29 cellular contexts compared by ENCODE assay signal in the genomic region with DNA sequence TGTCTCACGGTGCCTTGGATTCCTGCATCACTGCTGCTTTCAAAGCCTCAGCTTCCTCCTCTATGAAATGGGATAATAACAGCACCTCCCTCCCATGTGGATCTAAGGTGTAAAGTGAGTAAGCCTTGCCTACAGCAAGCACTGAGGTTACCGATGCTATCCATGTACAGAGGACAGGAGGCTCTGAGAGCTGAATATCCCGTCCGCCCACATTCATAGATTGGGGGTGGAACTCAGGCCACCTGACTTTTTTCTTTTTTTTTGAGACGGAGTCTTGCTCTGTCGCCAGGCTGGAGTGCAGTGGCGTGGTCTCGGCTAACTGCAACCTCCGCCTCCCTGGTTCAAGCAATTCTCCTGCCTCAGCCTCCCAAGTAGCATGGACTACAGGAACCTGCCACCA. TPM values are rescaled to one million over a fixed set of nuclear protein-coding genes. Genes with fewer than 3 reads are reported as not detected.
"Had no signal": no experiment of that assay in that cellular context is flagged by ENCODE, and none has a peak within 500 bp of the region (broad histone marks: within the 10 kb centered on the region; RNA-seq: fewer than 3 reads in every experiment).

No MANE protein-coding gene starts in this region.

- ATAC-seq: activated CD8-positive, alpha-beta memory T cell treated with anti-CD3 and anti-CD28 coated beads, Interleukin-2, amount 10 ng/mL, durations not matched to agents 7 days and 5 days; Panc1 had no signal

- H3K27ac ChIP-seq: WERI-Rb-1 had no signal

- FAIRE-seq: bronchial epithelial cell had no signal

- H3K36me3 ChIP-seq: WERI-Rb-1 had no signal

- DNase-seq: activated CD4-positive, alpha-beta memory T cell treated with anti-CD3 and anti-CD28 coated beads, Interleukin-2, amount 10 ng/mL, durations not matched to agents 7 days and 5 days; activated CD4-positive, alpha-beta T cell treated with anti-CD3 and anti-CD28 coated beads for 1 hour; activated CD4-positive, alpha-beta T cell treated with anti-CD3 and anti-CD28 coated beads for 48 hours; activated CD4-positive, CD25-positive, alpha-beta regulatory T cell; activated CD8-positive, alpha-beta memory T cell treated with anti-CD3 and anti-CD28 coated beads for 24 hours; activated CD8-positive, alpha-beta memory T cell treated with anti-CD3 and anti-CD28 coated beads, Interleukin-2, amount 10 ng/mL, durations not matched to agents 7 days and 5 days; activated CD8-positive, alpha-beta memory T cell treated with anti-CD3 and anti-CD28 coated beads, Interleukin-2, amount 50 U/mL, for 48 hours; activated effector memory CD4-positive, alpha-beta T cell treated with Interleukin-2 at 50 U/mL for 16 hours; activated naive CD4-positive, alpha-beta T cell treated with anti-CD3 and anti-CD28 coated beads, Interleukin-2, amount 10 ng/mL, durations not matched to agents 7 days and 5 days; activated naive CD8-positive, alpha-beta T cell treated with anti-CD3 and anti-CD28 coated beads, Interleukin-2, amount 50 U/mL, for 24 hours; activated T-cell treated with anti-CD3 and anti-CD28 coated beads, Interleukin-2, amount 50 U/mL, for 48 hours; anterior cingulate cortex; central memory CD4-positive, alpha-beta T cell; Karpas-422; KBM-7; NCI-H1105; NCI-H1417 treated with DMSO at 0.1 percent for 48 hours; NCI-H187 treated with DMSO at 0.1 percent for 48 hours; NCI-H2081 treated with DMSO at 0.1 percent for 48 hours; NCI-H345; NCI-H524 treated with DMSO at 0.1 percent for 48 hours; SW 1271; T-helper 1 cell; T-helper 2 cell; T-helper 9 cell; WERI-Rb-1 had no signal

RNA-seq across cellular contexts. Expression of gene PDGFB, which starts 12.5 kb away (rescaled TPM):
- total RNA-seq: NCI-H460 had no signal
